28 cellular contexts compared by ENCODE assay signal in genomic region chr18:37249171-37249886, GRCh38.
"Had no signal": no experiment of that assay in that cellular context is flagged by ENCODE, and none has a peak within 500 bp of the region (broad histone marks: within the 10 kb centered on the region; RNA-seq: fewer than 3 reads in every experiment).

No MANE protein-coding gene starts in this region.

- H3K4me3 Mint-ChIP-seq: mesothelial cell of epicardium; naive B cell; natural killer cell; stimulated activated memory B cell treated with anti-CD40 and anti-IgM and Interleukin-4, amounts not matched to agents 10 μg/mL and 1 μg/mL and 100 μg/mL, for 72 hours; stimulated activated naive CD8-positive, alpha-beta T cell treated with anti-CD3 and anti-CD28 coated beads, Interleukin-15, amount 100 ng/mL, for 72 hours had no signal

- H3K27ac ChIP-seq: lower lobe of right lung, neutrophil, ovary, sigmoid colon, testis, thyroid gland, transverse colon, uterus had no signal

- H3K9me3 Mint-ChIP-seq: mesothelial cell of epicardium; nephron progenitor cell; stimulated activated memory B cell treated with anti-CD40 and anti-IgM and Interleukin-4, amounts not matched to agents 10 μg/mL and 1 μg/mL and 100 μg/mL, for 72 hours had no signal

- H3K27me3 ChIP-seq: ovary, testis, thyroid gland had no signal

- H3K36me3 Mint-ChIP-seq: mesothelial cell of epicardium; natural killer cell; stimulated activated memory B cell treated with anti-CD40 and anti-IgM and Interleukin-4, amounts not matched to agents 10 μg/mL and 1 μg/mL and 100 μg/mL, for 72 hours had no signal

- H3K4me1 ChIP-seq: testis had no signal

- H3K4me3 ChIP-seq: lower lobe of right lung, ovary, sigmoid colon, smooth muscle cell, testis, thyroid gland, transverse colon, uterus had no signal

- H3K36me3 ChIP-seq: lower lobe of right lung, neutrophil, ovary, sigmoid colon, thyroid gland, transverse colon, uterus had no signal

- H3K9me3 ChIP-seq: lower lobe of right lung, neutrophil, ovary, sigmoid colon, testis, thyroid gland, transverse colon, uterus had no signal

- H3K4me2 ChIP-seq: smooth muscle cell had no signal

- DNase-seq: hippocampal formation; kidney glomerular epithelial cell; left cardiac atrium; lower lobe of right lung; mammary epithelial cell; mesenchymal stem cell; naive B cell; natural killer cell; nephron progenitor cell; occipital lobe; ovary; retina; right cardiac atrium; sigmoid colon; stimulated activated CD4-positive, alpha-beta T cell treated with anti-CD3 and anti-CD28 coated beads, Interleukin-4, amount 100 ng/mL, for 24 hours; stimulated activated naive CD4-positive, alpha-beta T cell treated with Interleukin-2 at 50 U/mL for 16 hours; stimulated activated naive CD8-positive, alpha-beta T cell treated with anti-CD3 and anti-CD28 coated beads, Interleukin-15, amount 100 ng/mL, for 72 hours; testis; thyroid gland; transverse colon; uterus had no signal

- FAIRE-seq: keratinocyte had no signal

- ATAC-seq: left cardiac atrium; left lobe of liver; lower lobe of right lung; natural killer cell; right cardiac atrium; stimulated activated memory B cell treated with anti-CD40 and anti-IgM and Interleukin-4, amounts not matched to agents 10 μg/mL and 1 μg/mL and 100 μg/mL, for 72 hours; stimulated activated naive CD8-positive, alpha-beta T cell treated with anti-CD3 and anti-CD28 coated beads, Interleukin-15, amount 100 ng/mL, for 72 hours had no signal

- H3K4me1 Mint-ChIP-seq: natural killer cell; stimulated activated memory B cell treated with anti-CD40 and anti-IgM and Interleukin-4, amounts not matched to agents 10 μg/mL and 1 μg/mL and 100 μg/mL, for 72 hours had no signal

- H3K27ac Mint-ChIP-seq: mesothelial cell of epicardium; naive B cell; natural killer cell; nephron progenitor cell; progenitor cell of endocrine pancreas; stimulated activated memory B cell treated with anti-CD40 and anti-IgM and Interleukin-4, amounts not matched to agents 10 μg/mL and 1 μg/mL and 100 μg/mL, for 72 hours had no signal
